16 cellular contexts compared by ENCODE assay signal in genomic region chr17:49760909-49761558, GRCh38. TPM values are rescaled to one million over a fixed set of nuclear protein-coding genes. Genes with fewer than 3 reads are reported as not detected.
DNase-seq lines count a peak whose midpoint lies in the region; ATAC-seq lines count a peak whose summit lies in the region.
"Had no signal": no experiment of that assay in that cellular context is flagged by ENCODE, and none has a peak within 500 bp of the region (broad histone marks: within the 10 kb centered on the region; RNA-seq: fewer than 3 reads in every experiment).

No MANE protein-coding gene starts in this region.

- H3K36me3 Mint-ChIP-seq in activated naive CD4-positive, alpha-beta T cell treated with anti-CD3 and anti-CD28 coated beads, Interleukin-2, amount 50 U/mL, for 24 hours = peaks cover 5% of the 10 kb centered on the region
- H3K36me3 Mint-ChIP-seq in T-helper 17 cell (ENCODE audit: low read depth) = no peaks in the 10 kb centered on the region

- H3K27me3 Mint-ChIP-seq in activated naive CD4-positive, alpha-beta T cell treated with anti-CD3 and anti-CD28 coated beads, Interleukin-2, amount 50 U/mL, for 24 hours = no peaks in the 10 kb centered on the region
- no peaks in the 10 kb centered on the region for H3K27me3 Mint-ChIP-seq in T-helper 17 cell

- H3K4me1 Mint-ChIP-seq in activated naive CD4-positive, alpha-beta T cell treated with anti-CD3 and anti-CD28 coated beads, Interleukin-2, amount 50 U/mL, for 24 hours = peaks cover 85% of the 10 kb centered on the region
- H3K4me1 Mint-ChIP-seq in T-helper 17 cell = peaks cover 55% of the 10 kb centered on the region

- H3K27me3 ChIP-seq in endocrine pancreas (ENCODE audit: control insufficient read depth, insufficient read depth, low read length) (no peaks in the 10 kb centered on the region), thymus (ENCODE audit: control insufficient read depth, insufficient read depth) (no peaks in the 10 kb centered on the region)

- ATAC-seq in T-helper 17 cell (no peak), HG02840 (IDR thresholded peaks at IDR 0.05; ENCODE audit: low FRiP score, unreplicated experiment) (no peak), HG02981 (IDR thresholded peaks at IDR 0.05; ENCODE audit: unreplicated experiment) (no peak)

- 56% methylated on average over 6 of the region's 6 CpGs for WGBS in thymus

- no peak overlapping the region for H3K9ac ChIP-seq in endocrine pancreas (ENCODE audit: control insufficient read depth, insufficient read depth, low read length)

- H3K4me3 ChIP-seq in endocrine pancreas (ENCODE audit: control insufficient read depth, insufficient read depth, low read length) (peak overlapping the region; percentile 61), thymus (ENCODE audit: low read length) (peak overlapping the region; percentile 87)

- H3K9me3 Mint-ChIP-seq in activated naive CD4-positive, alpha-beta T cell treated with anti-CD3 and anti-CD28 coated beads, Interleukin-2, amount 50 U/mL, for 24 hours = no peaks in the 10 kb centered on the region

- no peaks in the 10 kb centered on the region for H3K9me3 ChIP-seq in T-helper 17 cell (ENCODE audit: control insufficient read depth, low read length, poor library complexity, severe bottlenecking)
- H3K9me3 ChIP-seq in endocrine pancreas (ENCODE audit: control insufficient read depth, low read length) = no peaks in the 10 kb centered on the region
- H3K9me3 ChIP-seq in thymus (ENCODE audit: control insufficient read depth) = no peaks in the 10 kb centered on the region

- no peak for DNase-seq in activated naive CD4-positive, alpha-beta T cell treated with anti-CD3 and anti-CD28 coated beads, Interleukin-2, amount 50 U/mL, for 16 hours
- DNase-seq in T-helper 17 cell (no peak), cerebellar cortex (ENCODE audit: low spot score) (no peak)
- DNase-seq: EL; HCEC 1CT; mesendoderm; NCI-H1436 treated with DMSO at 0.1 percent for 48 hours; retina; SHP77 treated with DMSO at 0.1 percent for 48 hours; stimulated activated CD4-positive, alpha-beta T cell treated with anti-CD3 and anti-CD28 coated beads, Interleukin-4, amount 100 ng/mL, for 24 hours; stimulated activated naive CD4-positive, alpha-beta T cell treated with Interleukin-2 at 50 U/mL for 16 hours had no signal

- no peak overlapping the region for H3K27ac ChIP-seq in thymus (ENCODE audit: low read depth)

- peak overlapping the region; percentile 8 for H3K4me3 Mint-ChIP-seq in activated naive CD4-positive, alpha-beta T cell treated with anti-CD3 and anti-CD28 coated beads, Interleukin-2, amount 50 U/mL, for 24 hours
- H3K4me3 Mint-ChIP-seq in T-helper 17 cell = peak overlapping the region; percentile 78

- no peaks in the 10 kb centered on the region for H3K36me3 ChIP-seq in endocrine pancreas (ENCODE audit: control insufficient read depth, insufficient read depth, low read length)
- peaks cover 17% of the 10 kb centered on the region for H3K36me3 ChIP-seq in thymus (ENCODE audit: control insufficient read depth, insufficient read depth)

- H3K27ac Mint-ChIP-seq in activated naive CD4-positive, alpha-beta T cell treated with anti-CD3 and anti-CD28 coated beads, Interleukin-2, amount 50 U/mL, for 24 hours = peak overlapping the region; percentile 90
- H3K27ac Mint-ChIP-seq in T-helper 17 cell = peak overlapping the region; percentile 97

- H3K4me1 ChIP-seq in endocrine pancreas (ENCODE audit: control insufficient read depth, insufficient read depth, low read length) = peaks cover 14% of the 10 kb centered on the region
- peaks cover 43% of the 10 kb centered on the region for H3K4me1 ChIP-seq in thymus (ENCODE audit: control insufficient read depth, insufficient read depth, low read length)

RNA-seq across cellular contexts. Expression of gene FAM117A, which starts 2.9 kb away (rescaled TPM):
- 10 to 100 TPM; 58.9 to 68.6 TPM for total RNA-seq in T-helper 17 cell
- 13.6 TPM for polyA plus RNA-seq in thymus

RNA-seq across cellular contexts. Expression of gene KAT7, which starts 27.4 kb away (rescaled TPM):
- 100 to 1,000 TPM; 191 to 201 TPM for total RNA-seq in T-helper 17 cell
- 14.2 TPM for polyA plus RNA-seq in thymus

RNA-seq across cellular contexts. Expression of gene SLC35B1, which starts 53.3 kb away (rescaled TPM):
- 10 to 100 TPM; 63.8 to 66.8 TPM for total RNA-seq in T-helper 17 cell
- 50.0 TPM for polyA plus RNA-seq in thymus
